Comparison of ENCODE assay signal across 8 cellular contexts in the genomic region with DNA sequence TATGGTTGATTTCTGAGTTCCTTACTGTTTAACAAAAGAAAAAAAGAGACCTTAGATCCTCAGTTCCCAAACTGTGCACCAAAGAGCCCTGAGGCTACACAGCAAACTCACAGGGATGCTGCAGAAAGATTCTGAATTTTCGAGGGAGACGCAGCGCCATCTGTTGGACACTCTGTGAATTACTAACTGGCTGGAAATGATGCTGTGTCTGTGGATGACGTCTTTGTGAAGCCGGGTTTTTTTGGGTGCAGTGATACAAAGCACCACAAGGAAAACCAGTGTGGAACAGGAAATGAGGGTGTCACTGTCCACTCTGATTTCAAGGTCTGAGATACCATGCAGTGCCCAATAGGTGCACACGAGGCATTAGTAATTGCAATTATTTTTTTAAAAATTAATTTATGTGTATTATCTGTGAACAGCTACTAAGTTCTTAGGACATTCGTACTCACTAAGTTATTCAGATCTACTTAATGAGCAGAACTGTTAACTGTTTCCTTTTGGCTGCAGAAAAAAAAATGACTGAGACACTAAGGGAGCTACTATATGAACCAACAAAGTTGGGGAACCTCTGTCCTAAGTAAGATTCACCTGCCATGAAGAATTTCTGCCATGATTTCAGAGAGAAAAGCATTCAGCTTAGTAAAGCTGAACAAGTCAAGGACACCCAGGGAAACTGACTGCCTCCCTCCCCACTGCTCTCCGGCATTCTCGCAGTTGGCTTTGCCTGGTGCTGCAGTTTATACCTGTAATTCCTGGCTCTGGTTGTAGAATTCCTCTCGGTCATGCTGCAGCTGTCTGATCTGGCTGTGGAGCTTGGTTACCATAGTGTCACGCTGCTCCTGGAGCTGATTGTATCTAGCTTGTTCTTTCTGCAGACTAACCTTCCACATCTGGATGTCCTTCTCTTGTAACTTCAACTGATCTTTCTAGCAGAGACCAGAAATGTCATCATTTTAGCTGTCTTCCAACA.
DNase-seq lines count a peak whose midpoint lies in the region; ATAC-seq, FAIRE-seq and TF ChIP-seq lines count a peak whose summit lies in the region.

No MANE protein-coding gene starts in this region.

- H3K4me3 Mint-ChIP-seq in memory B cell = no peak overlapping the region

- peak; percentile 81 for TF ChIP-seq CTCF in D721Med (IDR thresholded peaks at IDR 0.05; ENCODE audit: insufficient read depth, missing control alignments)

- no peaks in the 10 kb centered on the region for H3K4me1 Mint-ChIP-seq in memory B cell

- H3K27ac Mint-ChIP-seq in memory B cell = peak overlapping the region; percentile 59

- H3K36me3 Mint-ChIP-seq in memory B cell = peaks cover 24% of the 10 kb centered on the region

- no peaks in the 10 kb centered on the region for H3K9me3 Mint-ChIP-seq in memory B cell

- no peak for FAIRE-seq in D721Med (lab: Jason Lieb, UNC)

- DNase-seq in D721Med (ENCODE audit: insufficient read length, low spot score) = peak; percentile 42
- DNase-seq in NCI-H69 (lab: John Stamatoyannopoulos, UW) = peak; percentile 73
- DNase-seq in activated CD4-positive, alpha-beta T cell treated with anti-CD3 and anti-CD28 coated beads, Interleukin-2, amount 50 U/mL, for 48 hours = peak; percentile 79 to 84
- peak; percentile 84 for DNase-seq in ecto neural progenitor cell (ENCODE audit: low spot score)
- peak; percentile 82 to 86 for DNase-seq in memory B cell (ENCODE audit: low spot score in 2 of 2)
- DNase-seq in stimulated activated CD8-positive, alpha-beta memory T cell treated with anti-CD3 and anti-CD28 coated beads, Interleukin-15, amount 100 ng/mL, for 48 hours (ENCODE audit: low read depth in 2 of 2) = peak; percentile 42 to 46

- ATAC-seq in HG03097 (IDR thresholded peaks at IDR 0.05; ENCODE audit: low FRiP score, unreplicated experiment) (peak; percentile 59), memory B cell (ENCODE audit: low read depth) (peak; percentile 99), GM19395 (IDR thresholded peaks at IDR 0.05; ENCODE audit: unreplicated experiment) (no peak)

- no peaks in the 10 kb centered on the region for H3K27me3 Mint-ChIP-seq in memory B cell
